In the genomic region with DNA sequence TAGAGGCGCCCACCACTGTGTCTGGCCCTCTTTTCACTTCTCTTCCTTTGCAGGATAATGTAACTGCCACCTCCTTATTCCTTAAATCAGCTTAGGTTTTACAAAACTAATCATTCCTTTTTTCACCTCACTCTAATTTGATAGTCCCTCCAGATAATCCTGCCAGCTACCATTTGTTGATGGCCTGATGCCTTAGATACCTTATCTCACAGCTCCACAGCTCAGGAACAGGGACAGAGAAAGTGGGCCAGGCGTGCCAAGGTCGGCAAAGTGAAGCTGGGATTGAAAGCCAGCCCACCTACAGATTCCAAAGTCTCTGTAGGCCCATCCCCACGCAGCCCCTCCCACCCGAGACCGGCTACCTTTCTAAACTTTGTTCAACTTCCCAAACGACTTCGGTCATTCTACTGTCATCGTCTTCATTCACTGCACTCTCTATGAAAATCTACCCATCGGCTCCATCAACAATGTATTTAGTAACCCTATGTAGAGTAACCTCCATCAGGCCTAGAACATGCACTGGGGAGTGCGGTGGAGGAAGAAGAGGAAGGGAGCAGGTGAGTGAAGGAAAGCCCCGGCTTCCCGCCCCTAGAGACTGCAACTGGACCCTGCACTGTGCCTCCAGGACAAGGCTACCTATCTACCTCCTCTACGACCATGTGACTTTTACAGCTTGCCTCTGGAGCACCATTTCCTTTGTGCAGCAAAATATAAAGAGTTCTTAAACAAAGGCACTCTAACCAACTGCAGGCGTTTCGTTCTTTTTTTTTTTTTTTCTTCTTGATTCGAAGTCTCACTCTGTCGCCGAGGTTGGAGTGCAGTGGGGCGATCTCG, we compare ENCODE assay signal across 2 cellular contexts.
TF ChIP-seq lines count a peak whose summit lies in the region.

No MANE protein-coding gene starts in this region.

TF ChIP-seq in GM23338, 12 proteins besides CTCF, POLR2A, EP300 and RAD21 (continued from another document):
- TF ChIP-seq, protein P1, sequence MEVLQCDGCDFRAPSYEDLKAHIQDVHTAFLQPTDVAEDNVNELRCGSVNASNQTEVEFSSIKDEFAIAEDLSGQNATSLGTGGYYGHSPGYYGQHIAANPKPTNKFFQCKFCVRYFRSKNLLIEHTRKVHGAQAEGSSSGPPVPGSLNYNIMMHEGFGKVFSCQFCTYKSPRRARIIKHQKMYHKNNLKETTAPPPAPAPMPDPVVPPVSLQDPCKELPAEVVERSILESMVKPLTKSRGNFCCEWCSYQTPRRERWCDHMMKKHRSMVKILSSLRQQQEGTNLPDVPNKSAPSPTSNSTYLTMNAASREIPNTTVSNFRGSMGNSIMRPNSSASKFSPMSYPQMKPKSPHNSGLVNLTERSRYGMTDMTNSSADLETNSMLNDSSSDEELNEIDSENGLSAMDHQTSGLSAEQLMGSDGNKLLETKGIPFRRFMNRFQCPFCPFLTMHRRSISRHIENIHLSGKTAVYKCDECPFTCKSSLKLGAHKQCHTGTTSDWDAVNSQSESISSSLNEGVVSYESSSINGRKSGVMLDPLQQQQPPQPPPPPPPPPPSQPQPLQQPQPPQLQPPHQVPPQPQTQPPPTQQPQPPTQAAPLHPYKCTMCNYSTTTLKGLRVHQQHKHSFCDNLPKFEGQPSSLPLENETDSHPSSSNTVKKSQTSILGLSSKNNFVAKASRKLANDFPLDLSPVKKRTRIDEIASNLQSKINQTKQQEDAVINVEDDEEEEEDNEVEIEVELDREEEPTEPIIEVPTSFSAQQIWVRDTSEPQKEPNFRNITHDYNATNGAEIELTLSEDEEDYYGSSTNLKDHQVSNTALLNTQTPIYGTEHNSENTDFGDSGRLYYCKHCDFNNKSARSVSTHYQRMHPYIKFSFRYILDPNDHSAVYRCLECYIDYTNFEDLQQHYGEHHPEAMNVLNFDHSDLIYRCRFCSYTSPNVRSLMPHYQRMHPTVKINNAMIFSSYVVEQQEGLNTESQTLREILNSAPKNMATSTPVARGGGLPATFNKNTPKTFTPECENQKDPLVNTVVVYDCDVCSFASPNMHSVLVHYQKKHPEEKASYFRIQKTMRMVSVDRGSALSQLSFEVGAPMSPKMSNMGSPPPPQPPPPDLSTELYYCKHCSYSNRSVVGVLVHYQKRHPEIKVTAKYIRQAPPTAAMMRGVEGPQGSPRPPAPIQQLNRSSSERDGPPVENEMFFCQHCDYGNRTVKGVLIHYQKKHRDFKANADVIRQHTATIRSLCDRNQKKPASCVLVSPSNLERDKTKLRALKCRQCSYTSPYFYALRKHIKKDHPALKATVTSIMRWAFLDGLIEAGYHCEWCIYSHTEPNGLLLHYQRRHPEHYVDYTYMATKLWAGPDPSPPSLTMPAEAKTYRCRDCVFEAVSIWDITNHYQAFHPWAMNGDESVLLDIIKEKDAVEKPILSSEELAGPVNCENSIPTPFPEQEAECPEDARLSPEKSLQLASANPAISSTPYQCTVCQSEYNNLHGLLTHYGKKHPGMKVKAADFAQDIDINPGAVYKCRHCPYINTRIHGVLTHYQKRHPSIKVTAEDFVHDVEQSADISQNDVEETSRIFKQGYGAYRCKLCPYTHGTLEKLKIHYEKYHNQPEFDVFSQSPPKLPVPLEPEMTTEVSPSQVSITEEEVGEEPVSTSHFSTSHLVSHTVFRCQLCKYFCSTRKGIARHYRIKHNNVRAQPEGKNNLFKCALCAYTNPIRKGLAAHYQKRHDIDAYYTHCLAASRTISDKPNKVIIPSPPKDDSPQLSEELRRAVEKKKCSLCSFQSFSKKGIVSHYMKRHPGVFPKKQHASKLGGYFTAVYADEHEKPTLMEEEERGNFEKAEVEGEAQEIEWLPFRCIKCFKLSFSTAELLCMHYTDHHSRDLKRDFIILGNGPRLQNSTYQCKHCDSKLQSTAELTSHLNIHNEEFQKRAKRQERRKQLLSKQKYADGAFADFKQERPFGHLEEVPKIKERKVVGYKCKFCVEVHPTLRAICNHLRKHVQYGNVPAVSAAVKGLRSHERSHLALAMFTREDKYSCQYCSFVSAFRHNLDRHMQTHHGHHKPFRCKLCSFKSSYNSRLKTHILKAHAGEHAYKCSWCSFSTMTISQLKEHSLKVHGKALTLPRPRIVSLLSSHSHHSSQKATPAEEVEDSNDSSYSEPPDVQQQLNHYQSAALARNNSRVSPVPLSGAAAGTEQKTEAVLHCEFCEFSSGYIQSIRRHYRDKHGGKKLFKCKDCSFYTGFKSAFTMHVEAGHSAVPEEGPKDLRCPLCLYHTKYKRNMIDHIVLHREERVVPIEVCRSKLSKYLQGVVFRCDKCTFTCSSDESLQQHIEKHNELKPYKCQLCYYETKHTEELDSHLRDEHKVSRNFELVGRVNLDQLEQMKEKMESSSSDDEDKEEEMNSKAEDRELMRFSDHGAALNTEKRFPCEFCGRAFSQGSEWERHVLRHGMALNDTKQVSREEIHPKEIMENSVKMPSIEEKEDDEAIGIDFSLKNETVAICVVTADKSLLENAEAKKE (CRISPR knock-in tag; IDR thresholded peaks at IDR 0.05): no peak
- TF ChIP-seq ZNF331 (CRISPR knock-in tag; IDR thresholded peaks at IDR 0.05; ENCODE audit: low read depth) (no peak), CREB1 (CRISPR knock-in tag; IDR thresholded peaks at IDR 0.05; ENCODE audit: low read depth) (no peak), EZH2 (IDR thresholded peaks at IDR 0.05; ENCODE audit: low read depth, unreplicated experiment) (no peak)

TF ChIP-seq in WTC11, 78 proteins besides CTCF, POLR2A, EP300 and RAD21 (continued from another document):
- no peak for TF ChIP-seq IRF2 (CRISPR knock-in tag; IDR thresholded peaks at IDR 0.05; ENCODE audit: borderline replicate concordance, low read depth)
- TF ChIP-seq CREB1 (CRISPR knock-in tag; IDR thresholded peaks at IDR 0.05): no peak
- TF ChIP-seq, protein P2, sequence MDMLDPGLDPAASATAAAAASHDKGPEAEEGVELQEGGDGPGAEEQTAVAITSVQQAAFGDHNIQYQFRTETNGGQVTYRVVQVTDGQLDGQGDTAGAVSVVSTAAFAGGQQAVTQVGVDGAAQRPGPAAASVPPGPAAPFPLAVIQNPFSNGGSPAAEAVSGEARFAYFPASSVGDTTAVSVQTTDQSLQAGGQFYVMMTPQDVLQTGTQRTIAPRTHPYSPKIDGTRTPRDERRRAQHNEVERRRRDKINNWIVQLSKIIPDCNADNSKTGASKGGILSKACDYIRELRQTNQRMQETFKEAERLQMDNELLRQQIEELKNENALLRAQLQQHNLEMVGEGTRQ (CRISPR knock-in tag; IDR thresholded peaks at IDR 0.05): peak; percentile 54; the same call in 1 of the 2 replicates
- TF ChIP-seq, protein P3, sequence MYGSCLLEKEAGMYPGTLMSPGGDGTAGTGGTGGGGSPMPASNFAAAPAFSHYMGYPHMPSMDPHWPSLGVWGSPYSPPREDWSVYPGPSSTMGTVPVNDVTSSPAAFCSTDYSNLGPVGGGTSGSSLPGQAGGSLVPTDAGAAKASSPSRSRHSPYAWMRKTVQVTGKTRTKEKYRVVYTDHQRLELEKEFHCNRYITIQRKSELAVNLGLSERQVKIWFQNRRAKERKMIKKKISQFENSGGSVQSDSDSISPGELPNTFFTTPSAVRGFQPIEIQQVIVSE (CRISPR knock-in tag; IDR thresholded peaks at IDR 0.05; ENCODE audit: borderline replicate concordance): no peak
- TF ChIP-seq, protein P4, sequence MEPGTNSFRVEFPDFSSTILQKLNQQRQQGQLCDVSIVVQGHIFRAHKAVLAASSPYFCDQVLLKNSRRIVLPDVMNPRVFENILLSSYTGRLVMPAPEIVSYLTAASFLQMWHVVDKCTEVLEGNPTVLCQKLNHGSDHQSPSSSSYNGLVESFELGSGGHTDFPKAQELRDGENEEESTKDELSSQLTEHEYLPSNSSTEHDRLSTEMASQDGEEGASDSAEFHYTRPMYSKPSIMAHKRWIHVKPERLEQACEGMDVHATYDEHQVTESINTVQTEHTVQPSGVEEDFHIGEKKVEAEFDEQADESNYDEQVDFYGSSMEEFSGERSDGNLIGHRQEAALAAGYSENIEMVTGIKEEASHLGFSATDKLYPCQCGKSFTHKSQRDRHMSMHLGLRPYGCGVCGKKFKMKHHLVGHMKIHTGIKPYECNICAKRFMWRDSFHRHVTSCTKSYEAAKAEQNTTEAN (CRISPR knock-in tag; IDR thresholded peaks at IDR 0.05): no peak
- TF ChIP-seq, protein P5, sequence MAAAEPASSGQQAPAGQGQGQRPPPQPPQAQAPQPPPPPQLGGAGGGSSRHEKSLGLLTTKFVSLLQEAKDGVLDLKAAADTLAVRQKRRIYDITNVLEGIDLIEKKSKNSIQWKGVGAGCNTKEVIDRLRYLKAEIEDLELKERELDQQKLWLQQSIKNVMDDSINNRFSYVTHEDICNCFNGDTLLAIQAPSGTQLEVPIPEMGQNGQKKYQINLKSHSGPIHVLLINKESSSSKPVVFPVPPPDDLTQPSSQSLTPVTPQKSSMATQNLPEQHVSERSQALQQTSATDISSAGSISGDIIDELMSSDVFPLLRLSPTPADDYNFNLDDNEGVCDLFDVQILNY (CRISPR knock-in tag; IDR thresholded peaks at IDR 0.05): no peak
- no peak for TF ChIP-seq SOX15 (CRISPR knock-in tag; IDR thresholded peaks at IDR 0.05)
- TF ChIP-seq, protein P6, sequence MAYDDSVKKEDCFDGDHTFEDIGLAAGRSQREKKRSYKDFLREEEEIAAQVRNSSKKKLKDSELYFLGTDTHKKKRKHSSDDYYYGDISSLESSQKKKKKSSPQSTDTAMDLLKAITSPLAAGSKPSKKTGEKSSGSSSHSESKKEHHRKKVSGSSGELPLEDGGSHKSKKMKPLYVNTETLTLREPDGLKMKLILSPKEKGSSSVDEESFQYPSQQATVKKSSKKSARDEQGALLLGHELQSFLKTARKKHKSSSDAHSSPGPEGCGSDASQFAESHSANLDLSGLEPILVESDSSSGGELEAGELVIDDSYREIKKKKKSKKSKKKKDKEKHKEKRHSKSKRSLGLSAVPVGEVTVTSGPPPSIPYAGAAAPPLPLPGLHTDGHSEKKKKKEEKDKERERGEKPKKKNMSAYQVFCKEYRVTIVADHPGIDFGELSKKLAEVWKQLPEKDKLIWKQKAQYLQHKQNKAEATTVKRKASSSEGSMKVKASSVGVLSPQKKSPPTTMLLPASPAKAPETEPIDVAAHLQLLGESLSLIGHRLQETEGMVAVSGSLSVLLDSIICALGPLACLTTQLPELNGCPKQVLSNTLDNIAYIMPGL (CRISPR knock-in tag; IDR thresholded peaks at IDR 0.05): no peak
- TF ChIP-seq, protein P7, sequence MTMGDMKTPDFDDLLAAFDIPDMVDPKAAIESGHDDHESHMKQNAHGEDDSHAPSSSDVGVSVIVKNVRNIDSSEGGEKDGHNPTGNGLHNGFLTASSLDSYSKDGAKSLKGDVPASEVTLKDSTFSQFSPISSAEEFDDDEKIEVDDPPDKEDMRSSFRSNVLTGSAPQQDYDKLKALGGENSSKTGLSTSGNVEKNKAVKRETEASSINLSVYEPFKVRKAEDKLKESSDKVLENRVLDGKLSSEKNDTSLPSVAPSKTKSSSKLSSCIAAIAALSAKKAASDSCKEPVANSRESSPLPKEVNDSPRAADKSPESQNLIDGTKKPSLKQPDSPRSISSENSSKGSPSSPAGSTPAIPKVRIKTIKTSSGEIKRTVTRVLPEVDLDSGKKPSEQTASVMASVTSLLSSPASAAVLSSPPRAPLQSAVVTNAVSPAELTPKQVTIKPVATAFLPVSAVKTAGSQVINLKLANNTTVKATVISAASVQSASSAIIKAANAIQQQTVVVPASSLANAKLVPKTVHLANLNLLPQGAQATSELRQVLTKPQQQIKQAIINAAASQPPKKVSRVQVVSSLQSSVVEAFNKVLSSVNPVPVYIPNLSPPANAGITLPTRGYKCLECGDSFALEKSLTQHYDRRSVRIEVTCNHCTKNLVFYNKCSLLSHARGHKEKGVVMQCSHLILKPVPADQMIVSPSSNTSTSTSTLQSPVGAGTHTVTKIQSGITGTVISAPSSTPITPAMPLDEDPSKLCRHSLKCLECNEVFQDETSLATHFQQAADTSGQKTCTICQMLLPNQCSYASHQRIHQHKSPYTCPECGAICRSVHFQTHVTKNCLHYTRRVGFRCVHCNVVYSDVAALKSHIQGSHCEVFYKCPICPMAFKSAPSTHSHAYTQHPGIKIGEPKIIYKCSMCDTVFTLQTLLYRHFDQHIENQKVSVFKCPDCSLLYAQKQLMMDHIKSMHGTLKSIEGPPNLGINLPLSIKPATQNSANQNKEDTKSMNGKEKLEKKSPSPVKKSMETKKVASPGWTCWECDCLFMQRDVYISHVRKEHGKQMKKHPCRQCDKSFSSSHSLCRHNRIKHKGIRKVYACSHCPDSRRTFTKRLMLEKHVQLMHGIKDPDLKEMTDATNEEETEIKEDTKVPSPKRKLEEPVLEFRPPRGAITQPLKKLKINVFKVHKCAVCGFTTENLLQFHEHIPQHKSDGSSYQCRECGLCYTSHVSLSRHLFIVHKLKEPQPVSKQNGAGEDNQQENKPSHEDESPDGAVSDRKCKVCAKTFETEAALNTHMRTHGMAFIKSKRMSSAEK (CRISPR knock-in tag; IDR thresholded peaks at IDR 0.05; ENCODE audit: borderline replicate concordance): no peak
- TF ChIP-seq TCF7 (CRISPR knock-in tag; IDR thresholded peaks at IDR 0.05; ENCODE audit: low read depth): no peak
- no peak for TF ChIP-seq ZNF416 (CRISPR knock-in tag; IDR thresholded peaks at IDR 0.05)
- TF ChIP-seq, protein P8, sequence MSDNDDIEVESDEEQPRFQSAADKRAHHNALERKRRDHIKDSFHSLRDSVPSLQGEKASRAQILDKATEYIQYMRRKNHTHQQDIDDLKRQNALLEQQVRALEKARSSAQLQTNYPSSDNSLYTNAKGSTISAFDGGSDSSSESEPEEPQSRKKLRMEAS (CRISPR knock-in tag; IDR thresholded peaks at IDR 0.05): no peak
- TF ChIP-seq, protein P9, sequence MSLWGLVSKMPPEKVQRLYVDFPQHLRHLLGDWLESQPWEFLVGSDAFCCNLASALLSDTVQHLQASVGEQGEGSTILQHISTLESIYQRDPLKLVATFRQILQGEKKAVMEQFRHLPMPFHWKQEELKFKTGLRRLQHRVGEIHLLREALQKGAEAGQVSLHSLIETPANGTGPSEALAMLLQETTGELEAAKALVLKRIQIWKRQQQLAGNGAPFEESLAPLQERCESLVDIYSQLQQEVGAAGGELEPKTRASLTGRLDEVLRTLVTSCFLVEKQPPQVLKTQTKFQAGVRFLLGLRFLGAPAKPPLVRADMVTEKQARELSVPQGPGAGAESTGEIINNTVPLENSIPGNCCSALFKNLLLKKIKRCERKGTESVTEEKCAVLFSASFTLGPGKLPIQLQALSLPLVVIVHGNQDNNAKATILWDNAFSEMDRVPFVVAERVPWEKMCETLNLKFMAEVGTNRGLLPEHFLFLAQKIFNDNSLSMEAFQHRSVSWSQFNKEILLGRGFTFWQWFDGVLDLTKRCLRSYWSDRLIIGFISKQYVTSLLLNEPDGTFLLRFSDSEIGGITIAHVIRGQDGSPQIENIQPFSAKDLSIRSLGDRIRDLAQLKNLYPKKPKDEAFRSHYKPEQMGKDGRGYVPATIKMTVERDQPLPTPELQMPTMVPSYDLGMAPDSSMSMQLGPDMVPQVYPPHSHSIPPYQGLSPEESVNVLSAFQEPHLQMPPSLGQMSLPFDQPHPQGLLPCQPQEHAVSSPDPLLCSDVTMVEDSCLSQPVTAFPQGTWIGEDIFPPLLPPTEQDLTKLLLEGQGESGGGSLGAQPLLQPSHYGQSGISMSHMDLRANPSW (CRISPR knock-in tag; conservative IDR thresholded peaks at IDR 0.05; ENCODE audit: low read depth): no peak
- no peak for TF ChIP-seq NR2C2 (CRISPR knock-in tag; IDR thresholded peaks at IDR 0.05)
- no peak for TF ChIP-seq JUN (CRISPR knock-in tag; IDR thresholded peaks at IDR 0.05)
- no peak for TF ChIP-seq ATF1 (CRISPR knock-in tag; IDR thresholded peaks at IDR 0.05)
- TF ChIP-seq RORB (CRISPR knock-in tag; IDR thresholded peaks at IDR 0.05): no peak
- TF ChIP-seq, protein P10, sequence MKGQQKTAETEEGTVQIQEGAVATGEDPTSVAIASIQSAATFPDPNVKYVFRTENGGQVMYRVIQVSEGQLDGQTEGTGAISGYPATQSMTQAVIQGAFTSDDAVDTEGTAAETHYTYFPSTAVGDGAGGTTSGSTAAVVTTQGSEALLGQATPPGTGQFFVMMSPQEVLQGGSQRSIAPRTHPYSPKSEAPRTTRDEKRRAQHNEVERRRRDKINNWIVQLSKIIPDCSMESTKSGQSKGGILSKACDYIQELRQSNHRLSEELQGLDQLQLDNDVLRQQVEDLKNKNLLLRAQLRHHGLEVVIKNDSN (CRISPR knock-in tag; IDR thresholded peaks at IDR 0.05): 0 out of 2 replicates have a peak, but pooled peaks have one; percentile 15
TF ChIP-seq in WTC11: peak in this region for 3.
